ENCODE assay signal across 1 cellular context in the genomic region with DNA sequence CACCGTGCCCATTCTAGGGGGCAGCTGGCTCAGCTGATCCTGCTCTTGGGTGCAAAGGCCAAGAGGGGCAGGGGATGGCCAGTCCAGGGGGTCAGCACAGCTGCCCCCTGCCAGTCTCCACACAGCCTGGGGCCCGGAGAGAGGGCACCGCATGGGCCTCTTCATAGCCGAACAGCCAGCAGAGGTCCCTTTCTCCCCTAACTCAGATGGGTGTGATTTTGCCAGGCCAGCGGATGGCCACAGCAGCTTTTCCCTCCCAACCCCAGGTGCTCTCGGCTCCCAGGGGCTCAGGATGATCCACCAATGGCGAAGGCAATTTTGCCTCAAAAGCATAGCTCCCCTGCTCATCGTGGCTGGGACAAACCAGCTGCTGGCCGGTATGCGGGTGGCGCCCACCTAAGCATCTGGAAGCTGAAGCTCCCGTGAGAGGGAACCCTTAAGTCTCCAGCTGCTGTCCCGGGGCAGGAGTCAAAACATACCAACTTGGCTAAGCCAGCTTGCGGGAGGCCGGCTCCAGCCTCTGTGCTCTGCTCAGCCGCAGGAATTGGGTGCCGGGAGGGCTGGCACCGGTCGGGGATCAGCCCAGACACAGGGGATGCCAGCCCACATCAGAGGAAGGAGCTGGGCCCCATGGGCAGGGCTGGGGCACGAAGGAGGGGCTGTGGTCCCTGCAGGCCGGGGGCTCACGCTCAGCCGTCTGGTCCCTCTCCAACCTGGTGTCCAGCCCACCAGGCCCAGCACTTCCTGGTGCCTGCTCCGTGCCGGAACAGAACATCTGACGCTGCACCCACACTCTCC.
TF ChIP-seq lines count a peak whose summit lies in the region.

No MANE protein-coding gene starts in this region.

TF ChIP-seq in WTC11, 78 proteins besides CTCF, POLR2A, EP300 and RAD21:
- TF ChIP-seq ELF4 (CRISPR knock-in tag; IDR thresholded peaks at IDR 0.05; ENCODE audit: low read depth): no peak
- TF ChIP-seq NFE2L1 (CRISPR knock-in tag; IDR thresholded peaks at IDR 0.05): no peak
- no peak for TF ChIP-seq RORB (CRISPR knock-in tag; IDR thresholded peaks at IDR 0.05)
- no peak for TF ChIP-seq FOXK1 (CRISPR knock-in tag; IDR thresholded peaks at IDR 0.05)
- TF ChIP-seq SMAD4 (CRISPR knock-in tag; IDR thresholded peaks at IDR 0.05): no peak
- TF ChIP-seq TCF7 (CRISPR knock-in tag; IDR thresholded peaks at IDR 0.05; ENCODE audit: low read depth): no peak
- no peak for TF ChIP-seq E2F5 (CRISPR knock-in tag; IDR thresholded peaks at IDR 0.05)
